Comparison of ENCODE assay signal across 8 cellular contexts in the genomic region with DNA sequence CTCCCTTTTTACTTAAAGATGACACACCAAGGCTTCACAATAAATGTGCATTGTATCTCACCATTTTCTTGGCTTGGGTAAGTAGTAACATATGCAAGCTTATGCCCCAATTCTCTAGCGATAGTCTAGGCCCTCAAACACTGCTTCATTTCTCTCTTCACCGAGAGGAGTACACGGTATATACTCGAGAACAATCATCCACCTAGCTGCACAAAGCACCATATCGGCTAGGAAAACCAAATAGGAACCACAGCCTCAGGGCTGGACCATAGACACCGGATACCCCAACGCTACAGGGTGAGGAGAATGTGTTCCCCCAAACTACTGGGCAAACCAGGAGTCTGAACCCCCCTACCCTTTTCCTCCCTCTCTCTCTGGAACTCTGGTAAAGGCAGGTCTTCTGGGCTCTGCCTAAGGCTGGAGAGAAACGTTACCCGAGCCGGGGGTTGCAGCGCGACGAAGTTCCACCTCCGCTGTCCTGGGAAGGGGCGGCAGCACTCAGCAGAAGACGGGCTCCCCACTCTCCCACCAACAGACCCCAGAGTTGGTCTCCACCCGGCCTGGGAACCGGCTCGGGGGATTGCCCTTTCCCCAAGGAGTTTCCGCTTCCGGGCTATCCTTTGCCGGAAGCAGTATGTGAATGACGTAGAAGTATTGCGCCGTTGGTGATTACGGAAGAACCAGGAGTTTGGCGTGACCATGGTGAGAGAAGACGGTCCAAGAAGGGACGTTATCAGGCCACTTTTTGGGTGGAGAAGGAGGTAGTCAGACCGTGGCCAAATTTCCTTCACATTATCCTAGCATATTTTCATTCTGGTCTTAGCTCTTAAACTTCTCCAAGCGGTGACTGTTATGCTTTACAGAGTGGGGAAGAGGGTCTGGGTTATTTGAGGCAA. TPM values are rescaled to one million over a fixed set of nuclear protein-coding genes. Genes with fewer than 3 reads are reported as not detected.
DNase-seq lines count a peak whose midpoint lies in the region; ATAC-seq lines count a peak whose summit lies in the region.

A gene with protein sequence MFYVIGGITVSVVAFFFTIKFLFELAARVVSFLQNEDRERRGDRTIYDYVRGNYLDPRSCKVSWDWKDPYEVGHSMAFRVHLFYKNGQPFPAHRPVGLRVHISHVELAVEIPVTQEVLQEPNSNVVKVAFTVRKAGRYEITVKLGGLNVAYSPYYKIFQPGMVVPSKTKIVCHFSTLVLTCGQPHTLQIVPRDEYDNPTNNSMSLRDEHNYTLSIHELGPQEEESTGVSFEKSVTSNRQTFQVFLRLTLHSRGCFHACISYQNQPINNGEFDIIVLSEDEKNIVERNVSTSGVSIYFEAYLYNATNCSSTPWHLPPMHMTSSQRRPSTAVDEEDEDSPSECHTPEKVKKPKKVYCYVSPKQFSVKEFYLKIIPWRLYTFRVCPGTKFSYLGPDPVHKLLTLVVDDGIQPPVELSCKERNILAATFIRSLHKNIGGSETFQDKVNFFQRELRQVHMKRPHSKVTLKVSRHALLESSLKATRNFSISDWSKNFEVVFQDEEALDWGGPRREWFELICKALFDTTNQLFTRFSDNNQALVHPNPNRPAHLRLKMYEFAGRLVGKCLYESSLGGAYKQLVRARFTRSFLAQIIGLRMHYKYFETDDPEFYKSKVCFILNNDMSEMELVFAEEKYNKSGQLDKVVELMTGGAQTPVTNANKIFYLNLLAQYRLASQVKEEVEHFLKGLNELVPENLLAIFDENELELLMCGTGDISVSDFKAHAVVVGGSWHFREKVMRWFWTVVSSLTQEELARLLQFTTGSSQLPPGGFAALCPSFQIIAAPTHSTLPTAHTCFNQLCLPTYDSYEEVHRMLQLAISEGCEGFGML (minus strand): TSS at position 582 of the 896 bp plus-strand sequence. CDS start 27,465 bp downstream, outside the sequence.
A gene with protein sequence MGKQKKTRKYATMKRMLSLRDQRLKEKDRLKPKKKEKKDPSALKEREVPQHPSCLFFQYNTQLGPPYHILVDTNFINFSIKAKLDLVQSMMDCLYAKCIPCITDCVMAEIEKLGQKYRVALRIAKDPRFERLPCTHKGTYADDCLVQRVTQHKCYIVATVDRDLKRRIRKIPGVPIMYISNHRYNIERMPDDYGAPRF (plus strand): TSS at position 646 of the 896 bp plus-strand sequence. CDS start 54 bp downstream, at position 700.

- H3K9me3 ChIP-seq in neuron (ENCODE audit: low read length), result no peaks in the 10 kb centered on the region

- H3K4me3 Mint-ChIP-seq in activated T-cell treated with anti-CD3 and anti-CD28 coated beads, Interleukin-2, amount 50 U/mL, for 4 hours, result peak within 1 kb of the TSS; percentile 96

- H3K27me3 ChIP-seq in neuron (ENCODE audit: insufficient read depth, low read length), result no peaks in the 10 kb centered on the region

- peaks cover 54% of the 10 kb centered on the region for H3K4me1 Mint-ChIP-seq in activated T-cell treated with anti-CD3 and anti-CD28 coated beads, Interleukin-2, amount 50 U/mL, for 4 hours (ENCODE audit: low read depth)

- H3K9me3 Mint-ChIP-seq in activated T-cell treated with anti-CD3 and anti-CD28 coated beads, Interleukin-2, amount 50 U/mL, for 4 hours, result no peaks in the 10 kb centered on the region

- peaks cover 15% of the 10 kb centered on the region for H3K4me1 ChIP-seq in neuron (ENCODE audit: insufficient read depth, low read length)

- ATAC-seq in GM21717 (IDR thresholded peaks at IDR 0.05; ENCODE audit: unreplicated experiment), result peak; percentile 93
- ATAC-seq in activated T-cell treated with anti-CD3 and anti-CD28 coated beads, Interleukin-2, amount 50 U/mL, for 4 hours, result peak; percentile 98 to 99

- DNase-seq in Caki2 (ENCODE audit: low read depth), result peak; percentile 73
- peak; percentile 90 for DNase-seq in LHCN-M2 (ENCODE audit: low read depth)
- DNase-seq in activated T-cell treated with anti-CD3 and anti-CD28 coated beads, Interleukin-2, amount 50 U/mL, for 4 hours, result peak; percentile 67
- DNase-seq in fibroblast of the conjunctiva (ENCODE audit: low read depth), result peak; percentile 63
- DNase-seq in superior temporal gyrus (ENCODE audit: extremely low spot score), result peak; percentile 99
- DNase-seq in DMS 273 (lab: John Stamatoyannopoulos, UW; ENCODE audit: unreplicated experiment), result no peak

- H3K36me3 ChIP-seq in neuron (ENCODE audit: insufficient read depth, low read length), result peaks cover 27% of the 10 kb centered on the region

- H3K27me3 Mint-ChIP-seq in activated T-cell treated with anti-CD3 and anti-CD28 coated beads, Interleukin-2, amount 50 U/mL, for 4 hours (ENCODE audit: low read depth), result no peaks in the 10 kb centered on the region

- H3K4me3 ChIP-seq in neuron (ENCODE audit: low read length), result peak within 1 kb of the TSS; percentile 96

- peaks cover 18% of the 10 kb centered on the region for H3K36me3 Mint-ChIP-seq in activated T-cell treated with anti-CD3 and anti-CD28 coated beads, Interleukin-2, amount 50 U/mL, for 4 hours (ENCODE audit: insufficient read depth)

- peak within 1 kb of the TSS; percentile 7 for H2AFZ ChIP-seq in neuron (ENCODE audit: low read depth, low read length)

- in situ Hi-C loops in Caki2 (cut with HindIII; ENCODE audit: low pct_unique_long_range_greater_than_20kb, low sequenced_read_pairs), result no loop called here

RNA-seq across cellular contexts. Expression of the first gene that starts in this region (rescaled TPM):
- total RNA-seq in Caki2 (2014; rRNA removed; shearing (Covaris generic); ENCODE audit: low replicate concordance), result 8.7 and 15.2 TPM in 2 replicates
- total RNA-seq in LHCN-M2 (2014; rRNA removed), result 32.9 and 38.2 TPM in 2 replicates
- 17.8 TPM for polyA plus RNA-seq in LHCN-M2 (2012)
- 10 to 100 TPM; 31.1 to 38.0 (median 32.5) TPM for total RNA-seq in activated T-cell treated with anti-CD3 and anti-CD28 coated beads, Interleukin-2, amount 50 U/mL, for 4 hours

RNA-seq across cellular contexts. Expression of the second gene that starts in this region (rescaled TPM):
- 27.1 and 70.1 TPM in 2 replicates for total RNA-seq in Caki2 (2014; rRNA removed; shearing (Covaris generic); ENCODE audit: low replicate concordance)
- total RNA-seq in LHCN-M2 (2014; rRNA removed), result 29.2 and 36.1 TPM in 2 replicates
- polyA plus RNA-seq in LHCN-M2 (2012), result 37.8 TPM
- 10 to 100 TPM; 87.9 to 93.6 (median 91.0) TPM for total RNA-seq in activated T-cell treated with anti-CD3 and anti-CD28 coated beads, Interleukin-2, amount 50 U/mL, for 4 hours
